In the genomic region with DNA sequence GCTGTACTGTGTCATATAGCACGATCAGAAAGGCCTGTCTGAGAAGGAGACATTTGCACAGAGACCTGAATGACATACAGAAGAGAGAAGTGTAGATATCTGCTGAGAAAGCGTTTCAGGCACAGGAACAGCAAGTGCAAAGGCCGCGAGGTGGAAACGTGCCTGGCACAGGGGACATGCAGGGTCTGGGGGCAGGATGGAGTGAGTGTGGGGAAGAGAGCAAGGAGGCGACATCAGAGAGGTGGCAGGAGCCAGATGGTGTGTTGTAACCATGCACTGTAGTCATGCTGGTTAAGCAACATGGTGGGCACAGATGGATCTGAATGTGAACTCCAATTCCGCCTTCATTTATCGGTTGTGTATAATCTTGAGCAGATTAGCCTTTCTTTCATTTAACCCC, we compare ENCODE assay signal across 2 cellular contexts.
TF ChIP-seq lines count a peak whose summit lies in the region.

No MANE protein-coding gene starts in this region.

TF ChIP-seq in HEK293, 187 proteins besides CTCF, POLR2A, EP300 and RAD21:
- TF ChIP-seq, protein P1, sequence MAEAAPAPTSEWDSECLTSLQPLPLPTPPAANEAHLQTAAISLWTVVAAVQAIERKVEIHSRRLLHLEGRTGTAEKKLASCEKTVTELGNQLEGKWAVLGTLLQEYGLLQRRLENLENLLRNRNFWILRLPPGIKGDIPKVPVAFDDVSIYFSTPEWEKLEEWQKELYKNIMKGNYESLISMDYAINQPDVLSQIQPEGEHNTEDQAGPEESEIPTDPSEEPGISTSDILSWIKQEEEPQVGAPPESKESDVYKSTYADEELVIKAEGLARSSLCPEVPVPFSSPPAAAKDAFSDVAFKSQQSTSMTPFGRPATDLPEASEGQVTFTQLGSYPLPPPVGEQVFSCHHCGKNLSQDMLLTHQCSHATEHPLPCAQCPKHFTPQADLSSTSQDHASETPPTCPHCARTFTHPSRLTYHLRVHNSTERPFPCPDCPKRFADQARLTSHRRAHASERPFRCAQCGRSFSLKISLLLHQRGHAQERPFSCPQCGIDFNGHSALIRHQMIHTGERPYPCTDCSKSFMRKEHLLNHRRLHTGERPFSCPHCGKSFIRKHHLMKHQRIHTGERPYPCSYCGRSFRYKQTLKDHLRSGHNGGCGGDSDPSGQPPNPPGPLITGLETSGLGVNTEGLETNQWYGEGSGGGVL (tag by site-specific recombination; IDR thresholded peaks at IDR 0.05), result no peak
- peak; percentile 44 for TF ChIP-seq ZNF623 (tag by site-specific recombination; IDR thresholded peaks at IDR 0.05)

TF ChIP-seq in K562, 482 proteins besides CTCF, POLR2A, EP300 and RAD21:
- TF ChIP-seq GATAD2A (IDR thresholded peaks at IDR 0.05) (no peak), CEBPB (tag; IDR thresholded peaks at IDR 0.05) (no peak), EZH2 (IDR thresholded peaks at IDR 0.05; ENCODE audit: borderline replicate concordance, low read depth, low read length) (no peak), ZNF316 (IDR thresholded peaks at IDR 0.05) (peak; percentile 23; the same call in 1 of the 2 replicates), C11orf30 (IDR thresholded peaks at IDR 0.05; ENCODE audit: low read depth) (peak; percentile 22; the same call in 1 of the 2 replicates)
